ENCODE assay signal across 1 cellular context in genomic region chr11:64203421-64204079, GRCh38.
TF ChIP-seq lines count a peak whose summit lies in the region.

No MANE protein-coding gene starts in this region.

TF ChIP-seq in WTC11, 78 proteins besides CTCF, POLR2A, EP300 and RAD21 (continued from another document):
- TF ChIP-seq ARID4B (CRISPR knock-in tag; IDR thresholded peaks at IDR 0.05; ENCODE audit: borderline replicate concordance), result no peak
- no peak for TF ChIP-seq NR3C1 (CRISPR knock-in tag; conservative IDR thresholded peaks at IDR 0.05; ENCODE audit: low read depth)
- TF ChIP-seq TP53 (CRISPR knock-in tag; IDR thresholded peaks at IDR 0.05), result no peak
- TF ChIP-seq USF2 (CRISPR knock-in tag; IDR thresholded peaks at IDR 0.05), result no peak
- no peak for TF ChIP-seq ATF2 (CRISPR knock-in tag; IDR thresholded peaks at IDR 0.05; ENCODE audit: borderline replicate concordance, low read depth)
- TF ChIP-seq AFF4 (CRISPR knock-in tag; IDR thresholded peaks at IDR 0.05; ENCODE audit: borderline replicate concordance), result no peak
